In the genomic region with DNA sequence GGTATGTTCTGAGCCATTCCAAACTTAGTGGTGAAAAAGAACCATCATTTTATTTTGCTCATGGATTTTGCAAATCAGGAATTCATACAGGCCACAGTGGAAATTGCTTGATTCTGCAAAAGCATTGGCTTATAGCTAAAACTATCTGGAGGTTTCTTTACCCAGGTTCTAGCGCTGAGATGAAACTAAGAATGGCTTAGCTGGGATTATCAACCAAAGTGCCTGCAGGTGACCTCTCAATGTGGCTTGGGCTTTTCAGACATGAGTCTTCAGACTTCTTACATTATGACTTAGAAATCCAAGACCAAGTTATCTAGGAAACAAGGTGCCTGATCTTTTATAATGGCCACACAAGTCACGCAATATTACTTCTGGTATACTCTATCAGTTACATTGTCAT, we compare ENCODE assay signal across 22 cellular contexts.
"Had no signal": no experiment of that assay in that cellular context is flagged by ENCODE, and none has a peak within 500 bp of the region (broad histone marks: within the 10 kb centered on the region; RNA-seq: fewer than 3 reads in every experiment).

No MANE protein-coding gene starts in this region.

- H3K27me3 ChIP-seq: MG63, SJSA1 had no signal

- H3K27ac ChIP-seq: HL-60, SJSA1, SK-N-MC had no signal

- H3K9me3 ChIP-seq: MG63, SJSA1 had no signal

- H3K36me3 ChIP-seq: MG63, SJSA1 had no signal

- DNase-seq: Karpas-422, KBM-7, MG63, MV-4-11, NCI-H1048, NCI-H1105, NCI-H1417, NCI-H1436 treated with DMSO at 0.1 percent for 48 hours, NCI-H1694, NCI-H187 treated with DMSO at 0.1 percent for 48 hours, NCI-H2029 treated with DMSO at 0.1 percent for 48 hours, NCI-H2171 treated with DMSO at 0.1 percent for 48 hours, NCI-H345, NCI-H524, NCI-H69, NCI-H774, Right ventricle myocardium superior, RPMI8226, SIG-M5 had no signal

- H3K4me3 ChIP-seq: MG63, SJSA1, SK-N-MC had no signal
